ENCODE assay signal across 1 cellular context in the genomic region with DNA sequence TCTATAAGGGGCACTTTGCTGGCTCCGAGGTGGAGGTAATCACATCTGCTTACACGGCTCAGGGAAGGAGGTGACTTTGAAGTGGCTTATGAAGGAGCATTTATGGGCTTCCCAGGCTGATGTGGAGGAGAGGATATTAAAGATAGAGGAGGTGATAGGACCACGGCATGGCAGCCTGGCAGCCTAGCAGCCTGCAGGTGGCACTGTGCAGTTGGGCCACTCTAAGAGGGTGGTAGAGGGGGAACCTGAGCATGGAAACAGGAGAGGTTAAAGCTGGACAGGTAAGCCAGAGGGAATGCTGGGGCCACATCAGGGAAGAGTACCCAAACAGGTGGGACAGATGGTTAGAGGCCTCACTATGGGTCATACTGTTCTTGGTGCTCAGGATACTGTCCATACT.
TF ChIP-seq lines count a peak whose summit lies in the region.

No MANE protein-coding gene starts in this region.

TF ChIP-seq in HepG2, 621 proteins besides CTCF, POLR2A, EP300 and RAD21 (continued from another document and continues in another):
- TF ChIP-seq, protein P1, sequence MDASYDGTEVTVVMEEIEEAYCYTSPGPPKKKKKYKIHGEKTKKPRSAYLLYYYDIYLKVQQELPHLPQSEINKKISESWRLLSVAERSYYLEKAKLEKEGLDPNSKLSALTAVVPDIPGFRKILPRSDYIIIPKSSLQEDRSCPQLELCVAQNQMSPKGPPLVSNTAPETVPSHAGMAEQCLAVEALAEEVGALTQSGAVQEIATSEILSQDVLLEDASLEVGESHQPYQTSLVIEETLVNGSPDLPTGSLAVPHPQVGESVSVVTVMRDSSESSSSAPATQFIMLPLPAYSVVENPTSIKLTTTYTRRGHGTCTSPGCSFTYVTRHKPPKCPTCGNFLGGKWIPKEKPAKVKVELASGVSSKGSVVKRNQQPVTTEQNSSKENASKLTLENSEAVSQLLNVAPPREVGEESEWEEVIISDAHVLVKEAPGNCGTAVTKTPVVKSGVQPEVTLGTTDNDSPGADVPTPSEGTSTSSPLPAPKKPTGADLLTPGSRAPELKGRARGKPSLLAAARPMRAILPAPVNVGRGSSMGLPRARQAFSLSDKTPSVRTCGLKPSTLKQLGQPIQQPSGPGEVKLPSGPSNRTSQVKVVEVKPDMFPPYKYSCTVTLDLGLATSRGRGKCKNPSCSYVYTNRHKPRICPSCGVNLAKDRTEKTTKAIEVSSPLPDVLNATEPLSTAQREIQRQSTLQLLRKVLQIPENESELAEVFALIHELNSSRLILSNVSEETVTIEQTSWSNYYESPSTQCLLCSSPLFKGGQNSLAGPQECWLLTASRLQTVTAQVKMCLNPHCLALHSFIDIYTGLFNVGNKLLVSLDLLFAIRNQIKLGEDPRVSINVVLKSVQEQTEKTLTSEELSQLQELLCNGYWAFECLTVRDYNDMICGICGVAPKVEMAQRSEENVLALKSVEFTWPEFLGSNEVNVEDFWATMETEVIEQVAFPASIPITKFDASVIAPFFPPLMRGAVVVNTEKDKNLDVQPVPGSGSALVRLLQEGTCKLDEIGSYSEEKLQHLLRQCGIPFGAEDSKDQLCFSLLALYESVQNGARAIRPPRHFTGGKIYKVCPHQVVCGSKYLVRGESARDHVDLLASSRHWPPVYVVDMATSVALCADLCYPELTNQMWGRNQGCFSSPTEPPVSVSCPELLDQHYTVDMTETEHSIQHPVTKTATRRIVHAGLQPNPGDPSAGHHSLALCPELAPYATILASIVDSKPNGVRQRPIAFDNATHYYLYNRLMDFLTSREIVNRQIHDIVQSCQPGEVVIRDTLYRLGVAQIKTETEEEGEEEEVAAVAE (CRISPR knock-in tag; IDR thresholded peaks at IDR 0.05; ENCODE audit: borderline replicate concordance): no peak
- TF ChIP-seq, protein P2, sequence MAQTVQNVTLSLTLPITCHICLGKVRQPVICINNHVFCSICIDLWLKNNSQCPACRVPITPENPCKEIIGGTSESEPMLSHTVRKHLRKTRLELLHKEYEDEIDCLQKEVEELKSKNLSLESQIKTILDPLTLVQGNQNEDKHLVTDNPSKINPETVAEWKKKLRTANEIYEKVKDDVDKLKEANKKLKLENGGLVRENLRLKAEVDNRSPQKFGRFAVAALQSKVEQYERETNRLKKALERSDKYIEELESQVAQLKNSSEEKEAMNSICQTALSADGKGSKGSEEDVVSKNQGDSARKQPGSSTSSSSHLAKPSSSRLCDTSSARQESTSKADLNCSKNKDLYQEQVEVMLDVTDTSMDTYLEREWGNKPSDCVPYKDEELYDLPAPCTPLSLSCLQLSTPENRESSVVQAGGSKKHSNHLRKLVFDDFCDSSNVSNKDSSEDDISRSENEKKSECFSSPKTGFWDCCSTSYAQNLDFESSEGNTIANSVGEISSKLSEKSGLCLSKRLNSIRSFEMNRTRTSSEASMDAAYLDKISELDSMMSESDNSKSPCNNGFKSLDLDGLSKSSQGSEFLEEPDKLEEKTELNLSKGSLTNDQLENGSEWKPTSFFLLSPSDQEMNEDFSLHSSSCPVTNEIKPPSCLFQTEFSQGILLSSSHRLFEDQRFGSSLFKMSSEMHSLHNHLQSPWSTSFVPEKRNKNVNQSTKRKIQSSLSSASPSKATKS (CRISPR knock-in tag; IDR thresholded peaks at IDR 0.05): 0 out of 2 replicates have a peak, but pooled peaks have one; percentile 48
- 0 out of 2 replicates have a peak, but pooled peaks have one; percentile 22 for TF ChIP-seq FOXO1 (CRISPR knock-in tag; IDR thresholded peaks at IDR 0.05)
- 0 out of 2 replicates have a peak, but pooled peaks have one; percentile 62 for TF ChIP-seq ZSCAN9 (CRISPR knock-in tag; IDR thresholded peaks at IDR 0.05; ENCODE audit: borderline replicate concordance)
- TF ChIP-seq ISX (CRISPR knock-in tag; conservative IDR thresholded peaks at IDR 0.05): no peak
- TF ChIP-seq ZNF430 (CRISPR knock-in tag; IDR thresholded peaks at IDR 0.05): no peak
- no peak for TF ChIP-seq SP4 (CRISPR knock-in tag; IDR thresholded peaks at IDR 0.05)
- TF ChIP-seq ZNF782 (CRISPR knock-in tag; IDR thresholded peaks at IDR 0.05; ENCODE audit: borderline replicate concordance): no peak
- TF ChIP-seq YEATS2 (CRISPR knock-in tag; IDR thresholded peaks at IDR 0.05; ENCODE audit: borderline replicate concordance): peak; percentile 37; the same call in 1 of the 2 replicates
- no peak for TF ChIP-seq ZNF333 (CRISPR knock-in tag; IDR thresholded peaks at IDR 0.05; ENCODE audit: borderline replicate concordance)
- peak; percentile 28; the same call in 1 of the 2 replicates for TF ChIP-seq THAP11 (CRISPR knock-in tag; IDR thresholded peaks at IDR 0.05)
- TF ChIP-seq ZNF557 (CRISPR knock-in tag; IDR thresholded peaks at IDR 0.05): no peak
- TF ChIP-seq ZKSCAN5 (CRISPR knock-in tag; IDR thresholded peaks at IDR 0.05): peak; percentile 84
- TF ChIP-seq KAT2B (IDR thresholded peaks at IDR 0.05; ENCODE audit: borderline replicate concordance, low read depth, low read length): no peak
- TF ChIP-seq AGO2 (optimal IDR thresholded peaks at IDR 0.05; ENCODE audit: low read depth, low read length): no peak
- TF ChIP-seq, protein P3, sequence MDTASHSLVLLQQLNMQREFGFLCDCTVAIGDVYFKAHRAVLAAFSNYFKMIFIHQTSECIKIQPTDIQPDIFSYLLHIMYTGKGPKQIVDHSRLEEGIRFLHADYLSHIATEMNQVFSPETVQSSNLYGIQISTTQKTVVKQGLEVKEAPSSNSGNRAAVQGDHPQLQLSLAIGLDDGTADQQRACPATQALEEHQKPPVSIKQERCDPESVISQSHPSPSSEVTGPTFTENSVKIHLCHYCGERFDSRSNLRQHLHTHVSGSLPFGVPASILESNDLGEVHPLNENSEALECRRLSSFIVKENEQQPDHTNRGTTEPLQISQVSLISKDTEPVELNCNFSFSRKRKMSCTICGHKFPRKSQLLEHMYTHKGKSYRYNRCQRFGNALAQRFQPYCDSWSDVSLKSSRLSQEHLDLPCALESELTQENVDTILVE (CRISPR knock-in tag; IDR thresholded peaks at IDR 0.05): peak; percentile 52; the same call in 1 of the 2 replicates
- no peak for TF ChIP-seq SALL2 (CRISPR knock-in tag; IDR thresholded peaks at IDR 0.05)
- TF ChIP-seq SOX6 (IDR thresholded peaks at IDR 0.05): no peak
- peak; percentile 48; the same call in 1 of the 2 replicates for TF ChIP-seq SOX6 (CRISPR knock-in tag; IDR thresholded peaks at IDR 0.05)
- TF ChIP-seq SOX13 (IDR thresholded peaks at IDR 0.05): no peak
- peak in 1 of 2 experiments; percentile 36; a peak in 1 of 4 replicates for TF ChIP-seq SOX13 (CRISPR knock-in tag; conservative IDR thresholded peaks at IDR 0.05 in 1 of 2, IDR thresholded peaks at IDR 0.05 in 1 of 2)
- no peak for TF ChIP-seq ZFP36L2 (CRISPR knock-in tag; IDR thresholded peaks at IDR 0.05)
- peak; percentile 78 for TF ChIP-seq STAG1 (CRISPR knock-in tag; IDR thresholded peaks at IDR 0.05)
- no peak for TF ChIP-seq FOXP1 (IDR thresholded peaks at IDR 0.05)
- TF ChIP-seq FOXP1 (CRISPR knock-in tag; IDR thresholded peaks at IDR 0.05): no peak
- TF ChIP-seq ZNF205 (CRISPR knock-in tag; IDR thresholded peaks at IDR 0.05): no peak
- TF ChIP-seq ZNF274 (CRISPR knock-in tag; IDR thresholded peaks at IDR 0.05): no peak
- TF ChIP-seq NFRKB (IDR thresholded peaks at IDR 0.05): no peak
- no peak for TF ChIP-seq U2AF2 (IDR thresholded peaks at IDR 0.05; ENCODE audit: low read depth, low read length)
- TF ChIP-seq ERF (CRISPR knock-in tag; IDR thresholded peaks at IDR 0.05): peak; percentile 49; the same call in 1 of the 2 replicates
- TF ChIP-seq RXRB (CRISPR knock-in tag; IDR thresholded peaks at IDR 0.05; ENCODE audit: borderline replicate concordance): 0 out of 2 replicates have a peak, but pooled peaks have one; percentile 38
- TF ChIP-seq ZC3H4 (CRISPR knock-in tag; IDR thresholded peaks at IDR 0.05; ENCODE audit: borderline replicate concordance): no peak
- TF ChIP-seq, protein P4, sequence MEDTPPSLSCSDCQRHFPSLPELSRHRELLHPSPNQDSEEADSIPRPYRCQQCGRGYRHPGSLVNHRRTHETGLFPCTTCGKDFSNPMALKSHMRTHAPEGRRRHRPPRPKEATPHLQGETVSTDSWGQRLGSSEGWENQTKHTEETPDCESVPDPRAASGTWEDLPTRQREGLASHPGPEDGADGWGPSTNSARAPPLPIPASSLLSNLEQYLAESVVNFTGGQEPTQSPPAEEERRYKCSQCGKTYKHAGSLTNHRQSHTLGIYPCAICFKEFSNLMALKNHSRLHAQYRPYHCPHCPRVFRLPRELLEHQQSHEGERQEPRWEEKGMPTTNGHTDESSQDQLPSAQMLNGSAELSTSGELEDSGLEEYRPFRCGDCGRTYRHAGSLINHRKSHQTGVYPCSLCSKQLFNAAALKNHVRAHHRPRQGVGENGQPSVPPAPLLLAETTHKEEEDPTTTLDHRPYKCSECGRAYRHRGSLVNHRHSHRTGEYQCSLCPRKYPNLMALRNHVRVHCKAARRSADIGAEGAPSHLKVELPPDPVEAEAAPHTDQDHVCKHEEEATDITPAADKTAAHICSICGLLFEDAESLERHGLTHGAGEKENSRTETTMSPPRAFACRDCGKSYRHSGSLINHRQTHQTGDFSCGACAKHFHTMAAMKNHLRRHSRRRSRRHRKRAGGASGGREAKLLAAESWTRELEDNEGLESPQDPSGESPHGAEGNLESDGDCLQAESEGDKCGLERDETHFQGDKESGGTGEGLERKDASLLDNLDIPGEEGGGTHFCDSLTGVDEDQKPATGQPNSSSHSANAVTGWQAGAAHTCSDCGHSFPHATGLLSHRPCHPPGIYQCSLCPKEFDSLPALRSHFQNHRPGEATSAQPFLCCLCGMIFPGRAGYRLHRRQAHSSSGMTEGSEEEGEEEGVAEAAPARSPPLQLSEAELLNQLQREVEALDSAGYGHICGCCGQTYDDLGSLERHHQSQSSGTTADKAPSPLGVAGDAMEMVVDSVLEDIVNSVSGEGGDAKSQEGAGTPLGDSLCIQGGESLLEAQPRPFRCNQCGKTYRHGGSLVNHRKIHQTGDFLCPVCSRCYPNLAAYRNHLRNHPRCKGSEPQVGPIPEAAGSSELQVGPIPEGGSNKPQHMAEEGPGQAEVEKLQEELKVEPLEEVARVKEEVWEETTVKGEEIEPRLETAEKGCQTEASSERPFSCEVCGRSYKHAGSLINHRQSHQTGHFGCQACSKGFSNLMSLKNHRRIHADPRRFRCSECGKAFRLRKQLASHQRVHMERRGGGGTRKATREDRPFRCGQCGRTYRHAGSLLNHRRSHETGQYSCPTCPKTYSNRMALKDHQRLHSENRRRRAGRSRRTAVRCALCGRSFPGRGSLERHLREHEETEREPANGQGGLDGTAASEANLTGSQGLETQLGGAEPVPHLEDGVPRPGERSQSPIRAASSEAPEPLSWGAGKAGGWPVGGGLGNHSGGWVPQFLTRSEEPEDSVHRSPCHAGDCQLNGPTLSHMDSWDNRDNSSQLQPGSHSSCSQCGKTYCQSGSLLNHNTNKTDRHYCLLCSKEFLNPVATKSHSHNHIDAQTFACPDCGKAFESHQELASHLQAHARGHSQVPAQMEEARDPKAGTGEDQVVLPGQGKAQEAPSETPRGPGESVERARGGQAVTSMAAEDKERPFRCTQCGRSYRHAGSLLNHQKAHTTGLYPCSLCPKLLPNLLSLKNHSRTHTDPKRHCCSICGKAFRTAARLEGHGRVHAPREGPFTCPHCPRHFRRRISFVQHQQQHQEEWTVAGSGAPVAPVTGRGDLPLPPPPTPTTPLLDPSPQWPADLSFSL (CRISPR knock-in tag; IDR thresholded peaks at IDR 0.05): no peak
- TF ChIP-seq CBX5 (CRISPR knock-in tag; IDR thresholded peaks at IDR 0.05; ENCODE audit: borderline replicate concordance): peak; percentile 64; the same call in 1 of the 2 replicates
- TF ChIP-seq, protein P5, sequence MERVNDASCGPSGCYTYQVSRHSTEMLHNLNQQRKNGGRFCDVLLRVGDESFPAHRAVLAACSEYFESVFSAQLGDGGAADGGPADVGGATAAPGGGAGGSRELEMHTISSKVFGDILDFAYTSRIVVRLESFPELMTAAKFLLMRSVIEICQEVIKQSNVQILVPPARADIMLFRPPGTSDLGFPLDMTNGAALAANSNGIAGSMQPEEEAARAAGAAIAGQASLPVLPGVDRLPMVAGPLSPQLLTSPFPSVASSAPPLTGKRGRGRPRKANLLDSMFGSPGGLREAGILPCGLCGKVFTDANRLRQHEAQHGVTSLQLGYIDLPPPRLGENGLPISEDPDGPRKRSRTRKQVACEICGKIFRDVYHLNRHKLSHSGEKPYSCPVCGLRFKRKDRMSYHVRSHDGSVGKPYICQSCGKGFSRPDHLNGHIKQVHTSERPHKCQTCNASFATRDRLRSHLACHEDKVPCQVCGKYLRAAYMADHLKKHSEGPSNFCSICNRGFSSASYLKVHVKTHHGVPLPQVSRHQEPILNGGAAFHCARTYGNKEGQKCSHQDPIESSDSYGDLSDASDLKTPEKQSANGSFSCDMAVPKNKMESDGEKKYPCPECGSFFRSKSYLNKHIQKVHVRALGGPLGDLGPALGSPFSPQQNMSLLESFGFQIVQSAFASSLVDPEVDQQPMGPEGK (CRISPR knock-in tag; IDR thresholded peaks at IDR 0.05): no peak
- TF ChIP-seq ZNF121 (CRISPR knock-in tag; IDR thresholded peaks at IDR 0.05): 0 out of 2 replicates have a peak, but pooled peaks have one; percentile 12
- no peak for TF ChIP-seq HMG20B (CRISPR knock-in tag; conservative IDR thresholded peaks at IDR 0.05)
- TF ChIP-seq, protein P6, sequence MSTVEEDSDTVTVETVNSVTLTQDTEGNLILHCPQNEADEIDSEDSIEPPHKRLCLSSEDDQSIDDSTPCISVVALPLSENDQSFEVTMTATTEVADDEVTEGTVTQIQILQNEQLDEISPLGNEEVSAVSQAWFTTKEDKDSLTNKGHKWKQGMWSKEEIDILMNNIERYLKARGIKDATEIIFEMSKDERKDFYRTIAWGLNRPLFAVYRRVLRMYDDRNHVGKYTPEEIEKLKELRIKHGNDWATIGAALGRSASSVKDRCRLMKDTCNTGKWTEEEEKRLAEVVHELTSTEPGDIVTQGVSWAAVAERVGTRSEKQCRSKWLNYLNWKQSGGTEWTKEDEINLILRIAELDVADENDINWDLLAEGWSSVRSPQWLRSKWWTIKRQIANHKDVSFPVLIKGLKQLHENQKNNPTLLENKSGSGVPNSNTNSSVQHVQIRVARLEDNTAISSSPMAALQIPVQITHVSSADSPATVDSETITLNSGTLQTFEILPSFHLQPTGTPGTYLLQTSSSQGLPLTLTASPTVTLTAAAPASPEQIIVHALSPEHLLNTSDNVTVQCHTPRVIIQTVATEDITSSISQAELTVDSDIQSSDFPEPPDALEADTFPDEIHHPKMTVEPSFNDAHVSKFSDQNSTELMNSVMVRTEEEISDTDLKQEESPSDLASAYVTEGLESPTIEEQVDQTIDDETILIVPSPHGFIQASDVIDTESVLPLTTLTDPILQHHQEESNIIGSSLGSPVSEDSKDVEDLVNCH (CRISPR knock-in tag; IDR thresholded peaks at IDR 0.05): no peak
- TF ChIP-seq TEAD3 (CRISPR knock-in tag; optimal IDR thresholded peaks at IDR 0.05; ENCODE audit: borderline replicate concordance): peak; percentile 40
- TF ChIP-seq ZBTB38 (CRISPR knock-in tag; IDR thresholded peaks at IDR 0.05): no peak
- TF ChIP-seq ELF4 (CRISPR knock-in tag; IDR thresholded peaks at IDR 0.05; ENCODE audit: borderline replicate concordance): no peak
- TF ChIP-seq, protein P7, sequence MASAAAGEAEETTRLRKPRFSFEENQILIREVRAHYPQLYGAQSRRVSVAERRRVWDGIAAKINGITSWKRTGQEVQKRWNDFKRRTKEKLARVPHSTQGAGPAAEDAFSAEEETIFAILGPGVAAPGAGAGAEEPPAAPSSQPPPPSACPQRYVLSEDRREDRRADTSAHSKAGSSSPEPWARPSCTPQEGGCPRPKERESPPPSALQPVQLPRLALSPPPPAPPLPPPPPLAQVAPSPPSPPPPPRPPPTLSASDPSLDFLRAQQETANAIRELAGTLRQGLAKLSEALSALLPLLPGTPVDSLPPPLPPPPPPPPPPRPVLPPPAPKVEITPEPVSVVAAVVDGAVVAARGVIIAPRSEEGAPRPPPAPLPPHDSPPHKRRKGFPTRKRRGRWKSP (CRISPR knock-in tag; IDR thresholded peaks at IDR 0.05): no peak
